Comparison of ENCODE assay signal across 8 cellular contexts in the genomic region with DNA sequence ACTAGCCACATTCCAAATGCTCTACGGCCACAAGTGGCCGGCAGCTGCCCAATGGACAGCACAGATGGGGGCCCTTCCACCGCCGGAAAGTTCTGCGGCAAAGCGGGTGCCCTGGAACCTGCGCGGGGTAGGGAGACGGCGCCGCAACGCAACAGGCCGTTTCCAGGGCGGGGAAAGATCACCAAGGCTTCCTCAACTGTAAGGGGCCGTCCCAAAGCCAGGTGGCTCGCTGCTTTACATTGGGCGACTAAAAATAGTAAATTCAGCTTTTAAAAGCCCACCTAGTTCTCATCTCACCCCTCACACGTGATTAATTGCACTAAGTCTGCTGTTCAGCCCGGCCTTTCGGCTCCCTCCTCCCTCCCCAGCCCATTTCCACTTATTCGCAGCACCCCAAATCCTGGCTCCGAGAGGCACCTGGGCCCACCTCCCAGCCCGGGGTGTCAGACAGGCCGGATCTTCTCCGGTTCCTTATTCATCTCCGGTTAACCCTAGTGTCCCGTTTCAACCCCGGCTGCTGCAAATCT. TPM values are rescaled to one million over a fixed set of nuclear protein-coding genes. Genes with fewer than 3 reads are reported as not detected.
DNase-seq lines count a peak whose midpoint lies in the region; ATAC-seq and TF ChIP-seq lines count a peak whose summit lies in the region.

No MANE protein-coding gene starts in this region.

- peak; percentile 15 for ATAC-seq in GM21423 (IDR thresholded peaks at IDR 0.05; ENCODE audit: unreplicated experiment)

- peak overlapping the region; percentile 74 for H2BK120ac ChIP-seq in neuronal stem cell (ENCODE audit: low read depth, low read length)

- peak overlapping the region; percentile 100 for H2BK5ac ChIP-seq in neuronal stem cell (ENCODE audit: low read length)

- no peaks in the 10 kb centered on the region for H3K4me1 ChIP-seq in BE2C
- peaks cover 0 to 6% of the 10 kb centered on the region in 2 donors for H3K4me1 ChIP-seq in neuronal stem cell (ENCODE audit: control insufficient read depth in 2 of 2, insufficient read depth in 1 of 2, low read depth in 1 of 2, low read length in 2 of 2)

- WGBS in neuronal stem cell (ENCODE audit: extremely low coverage in 2 of 2, insufficient read length in 2 of 2, insufficient replicate concordance in 1 of 2), 2 donors = no CpG with 5 or more reads among the region's 28 CpGs

- no peak overlapping the region for H3K4ac ChIP-seq in neuronal stem cell (ENCODE audit: low read length)

- H2BK15ac ChIP-seq in neuronal stem cell (ENCODE audit: low read length) = no peak overlapping the region

- H3K27me3 ChIP-seq in BE2C (0 out of 2 replicates have a peak, but pooled peaks cover 3% of the 10 kb centered on the region), neuronal stem cell (ENCODE audit: control insufficient read depth in 3 of 3, insufficient read depth in 3 of 3, low read depth in 1 of 3, low read length in 3 of 3) (no peaks in the 10 kb centered on the region)

- peaks cover 4% of the 10 kb centered on the region for H3K79me1 ChIP-seq in neuronal stem cell (ENCODE audit: low read depth, low read length)

- H3K4me2 ChIP-seq in neuronal stem cell (ENCODE audit: insufficient read depth, low read length, poor library complexity, severe bottlenecking) = peak overlapping the region; percentile 97

- H3K9me3 ChIP-seq in BE2C (no peaks in the 10 kb centered on the region), neuronal stem cell (replicated peaks in 1 of 2; ENCODE audit: control insufficient read depth in 2 of 2, insufficient read depth in 1 of 2, low read depth in 1 of 2, low read length in 2 of 2) (no peaks in the 10 kb centered on the region)

- H3K36me3 ChIP-seq in BE2C (peaks cover 14% of the 10 kb centered on the region), neuronal stem cell (replicated peaks in 1 of 2; ENCODE audit: control insufficient read depth in 2 of 2, insufficient read depth in 2 of 2, low read length in 2 of 2) (peaks cover 5 to 32% of the 10 kb centered on the region in 2 donors)

- peak overlapping the region; percentile 98 for H3K23ac ChIP-seq in neuronal stem cell (ENCODE audit: low read depth, low read length, poor library complexity)

- TF ChIP-seq CTCF in BE2C (IDR thresholded peaks at IDR 0.05; ENCODE audit: low read depth, low read length) (no peak), fibroblast of pulmonary artery (IDR thresholded peaks at IDR 0.05; ENCODE audit: low read length, missing control alignments) (no peak)

- peak overlapping the region; percentile 32 for H2AK5ac ChIP-seq in neuronal stem cell (ENCODE audit: low read depth, low read length)

- peak overlapping the region; percentile 97 for H3K14ac ChIP-seq in neuronal stem cell (ENCODE audit: low read length)

- no peak overlapping the region for H3K27ac ChIP-seq in neuronal stem cell (replicated peaks; ENCODE audit: low read length)

- DNase-seq in BE2C (peak; percentile 23), NCI-H226 (peak; percentile 2), fibroblast of pulmonary artery (ENCODE audit: low read depth) (peak; percentile 17), neuronal stem cell (ENCODE audit: low spot score) (no peak), NCI-H2107 (lab: John Stamatoyannopoulos, UW) (no peak)
- DNase-seq in activated T-cell treated with anti-CD3 and anti-CD28 coated beads, Interleukin-2, amount 50 U/mL, for 1 hour = peak; percentile 38
- DNase-seq in effector CD8-positive, alpha-beta T cell (lab: John Stamatoyannopoulos, UW) = no peak

- H3K4me3 ChIP-seq in BE2C (ENCODE audit: low read depth, low read length) (peak overlapping the region; percentile 97), fibroblast of pulmonary artery (replicated peaks; ENCODE audit: low read depth, low read length) (peak overlapping the region; percentile 92), neuronal stem cell (ENCODE audit: low read length in 2 of 2) (peak overlapping the region; percentile 74 to 94)

- H2AFZ ChIP-seq in neuronal stem cell (ENCODE audit: low read length) = peak overlapping the region; percentile 98

- peak overlapping the region; percentile 99 for H3K9ac ChIP-seq in neuronal stem cell (ENCODE audit: low read depth, low read length, poor library complexity)

- H2BK12ac ChIP-seq in neuronal stem cell (ENCODE audit: low read length) = no peak overlapping the region

- H4K91ac ChIP-seq in neuronal stem cell (ENCODE audit: low read depth, low read length, poor library complexity) = no peak overlapping the region

- H4K8ac ChIP-seq in neuronal stem cell (ENCODE audit: low read depth, low read length) = no peak overlapping the region

- no peak overlapping the region for H3K18ac ChIP-seq in neuronal stem cell (ENCODE audit: low read length)

RNA-seq across cellular contexts. Expression of a gene that starts 0.6 kb away (rescaled TPM):
- 80.3 TPM for polyA plus RNA-seq in BE2C (2012; ENCODE audit: insufficient read depth, insufficient read length, low read depth)
- 70.4 TPM for polyA plus RNA-seq in neuronal stem cell (2013, experiment 1 of 2)
- 72.3 TPM for polyA plus RNA-seq in neuronal stem cell (2013, experiment 2 of 2)

RNA-seq across cellular contexts. Expression of a gene that starts 26.2 kb away (rescaled TPM):
- polyA plus RNA-seq in BE2C (2012; ENCODE audit: insufficient read depth, insufficient read length, low read depth) = not detected
- polyA plus RNA-seq in neuronal stem cell (2013, experiment 1 of 2) = 2.7 TPM
- 2.6 TPM for polyA plus RNA-seq in neuronal stem cell (2013, experiment 2 of 2)

Comparison
In these comparisons a context has a peak if more than half of its experiments do, and no peak if none do; other contexts are left out.
1. DNase-seq: peak in BE2C (single experiment), NCI-H226 (single experiment), activated T-cell treated with anti-CD3 and anti-CD28 coated beads, Interleukin-2, amount 50 U/mL, for 1 hour (single experiment) and fibroblast of pulmonary artery (single experiment); none in neuronal stem cell (single experiment), effector CD8-positive, alpha-beta T cell (single experiment) and NCI-H2107 (single experiment).
2. Peak in every context shown above with its lines, with median percentiles within 50 percentile points of each other: H3K4me3 ChIP-seq.